ENCODE assay signal across 1 cellular context in genomic region chr5:17020586-17021362, GRCh38.
TF ChIP-seq lines count a peak whose summit lies in the region.

No MANE protein-coding gene starts in this region.

TF ChIP-seq in HepG2, 621 proteins besides CTCF, POLR2A, EP300 and RAD21 (continued from another document):
- TF ChIP-seq ZNF10 (CRISPR knock-in tag; IDR thresholded peaks at IDR 0.05; ENCODE audit: borderline replicate concordance, low read depth), result no peak
